Comparison of ENCODE assay signal across 1 cellular context in genomic region chr11:107050899-107051298, GRCh38. TPM values are rescaled to one million over a fixed set of nuclear protein-coding genes. Genes with fewer than 3 reads are reported as not detected.
"Had no signal": no experiment of that assay in that cellular context is flagged by ENCODE, and none has a peak within 500 bp of the region (broad histone marks: within the 10 kb centered on the region; RNA-seq: fewer than 3 reads in every experiment).

No MANE protein-coding gene starts in this region.

RNA-seq across cellular contexts. Expression of gene GUCY1A2, which starts 32.6 kb away (rescaled TPM):
- total RNA-seq: natural killer cell treated with Interleukin-12 subunit alpha and Interleukin-12 subunit beta and Interleukin-15 and Interleukin-18, amount 100 ng/mL, for 72 hours had no signal
